In the genomic region with DNA sequence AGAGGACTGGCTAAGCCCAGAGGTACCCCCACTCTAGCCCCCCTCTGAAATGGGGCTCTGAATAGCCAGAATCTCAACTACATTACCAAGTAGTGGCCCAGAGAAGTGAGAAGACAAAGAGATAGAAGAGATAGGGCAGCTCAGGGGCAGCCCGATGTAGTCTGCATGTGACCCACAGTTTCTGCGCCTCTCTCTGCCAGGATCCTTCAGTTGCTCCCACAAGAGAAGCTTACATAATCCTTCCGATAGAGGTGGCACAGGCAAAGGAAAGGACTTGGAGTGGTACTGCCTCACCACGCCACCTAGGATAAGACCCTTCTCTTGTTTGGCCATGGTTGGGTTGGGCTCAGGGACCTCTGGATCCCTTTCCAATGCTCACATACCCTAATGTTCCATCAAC, we compare ENCODE assay signal across 25 cellular contexts. TPM values are rescaled to one million over a fixed set of nuclear protein-coding genes. Genes with fewer than 3 reads are reported as not detected.
DNase-seq lines count a peak whose midpoint lies in the region; ATAC-seq and TF ChIP-seq lines count a peak whose summit lies in the region.
"Had no signal": no experiment of that assay in that cellular context is flagged by ENCODE, and none has a peak within 500 bp of the region (broad histone marks: within the 10 kb centered on the region; RNA-seq: fewer than 3 reads in every experiment).

No MANE protein-coding gene starts in this region.

- H3K4me3 Mint-ChIP-seq in activated naive CD8-positive, alpha-beta T cell treated with anti-CD3 and anti-CD28 coated beads, Interleukin-2, amount 50 U/mL, for 24 hours = no peak overlapping the region
- H3K4me3 Mint-ChIP-seq: CD4-positive, alpha-beta memory T cell had no signal

- peak in 3 of 56 donors; percentile 5 to 21 (median 11) for TF ChIP-seq CTCF in dorsolateral prefrontal cortex (IDR thresholded peaks at IDR 0.05 in 54 of 56, conservative IDR thresholded peaks at IDR 0.05 in 2 of 56; ENCODE audit: low read depth in 1 of 56, partially characterized antibody in 56 of 56)

- no peak for ATAC-seq in right cardiac atrium
- ATAC-seq in activated naive CD8-positive, alpha-beta T cell treated with anti-CD3 and anti-CD28 coated beads, Interleukin-2, amount 50 U/mL, for 24 hours = no peak
- ATAC-seq in HG02840 (IDR thresholded peaks at IDR 0.05; ENCODE audit: low FRiP score, unreplicated experiment) = no peak
- ATAC-seq: A549, GM12878 had no signal

- no peaks in the 10 kb centered on the region for H3K9me3 Mint-ChIP-seq in activated naive CD8-positive, alpha-beta T cell treated with anti-CD3 and anti-CD28 coated beads, Interleukin-2, amount 50 U/mL, for 24 hours

- H3K36me3 Mint-ChIP-seq in activated naive CD8-positive, alpha-beta T cell treated with anti-CD3 and anti-CD28 coated beads, Interleukin-2, amount 50 U/mL, for 24 hours (ENCODE audit: low read depth) = no peaks in the 10 kb centered on the region
- H3K36me3 Mint-ChIP-seq: CD4-positive, alpha-beta memory T cell had no signal

- H3K27me3 ChIP-seq in right cardiac atrium (ENCODE audit: control insufficient read depth, insufficient read depth) (no peaks in the 10 kb centered on the region), dorsolateral prefrontal cortex (peaks cover 0 to 25% (median 0%) of the 10 kb centered on the region in 45 donors)

- 77% methylated on average over 4 of the region's 4 CpGs for WGBS in right cardiac atrium

- no peak for DNase-seq in right cardiac atrium
- DNase-seq in cardiac septum (ENCODE audit: low spot score) = no peak
- DNase-seq in dorsolateral prefrontal cortex = peak in 2 of 10 donors; percentile 41 to 54
- peak; percentile 67 for DNase-seq in pons (ENCODE audit: low spot score)
- DNase-seq in activated naive CD8-positive, alpha-beta T cell treated with anti-CD3 and anti-CD28 coated beads, Interleukin-2, amount 50 U/mL, for 24 hours = no peak
- no peak for DNase-seq in AG08395 (ENCODE audit: low spot score)
- DNase-seq: Caco-2; CD4-positive, alpha-beta memory T cell; DMS 273 treated with DMSO at 0.1 percent for 48 hours; DND-41; GOT3; HCEC 1CT; KG1; NCI-H1092 treated with DMSO at 0.1 percent for 48 hours; NCI-H1436 treated with DMSO at 0.1 percent for 48 hours; NCI-H2029 treated with DMSO at 0.1 percent for 48 hours; NCI-H2171; NCI-H345; NCI-H524; NCI-H774; NK-92 treated with Interleukin-12 subunit alpha and Interleukin-12 subunit beta, amount 100 ng/mL, for 24 hours had no signal

- no peak overlapping the region for H3K27ac Mint-ChIP-seq in activated naive CD8-positive, alpha-beta T cell treated with anti-CD3 and anti-CD28 coated beads, Interleukin-2, amount 50 U/mL, for 24 hours
- H3K27ac Mint-ChIP-seq: CD4-positive, alpha-beta memory T cell had no signal

- H3K4me1 ChIP-seq in right cardiac atrium (ENCODE audit: control insufficient read depth, insufficient read depth, low read length) = peaks cover 2% of the 10 kb centered on the region
- H3K4me1 ChIP-seq: Caco-2 had no signal

- H3K4me1 Mint-ChIP-seq in activated naive CD8-positive, alpha-beta T cell treated with anti-CD3 and anti-CD28 coated beads, Interleukin-2, amount 50 U/mL, for 24 hours = no peaks in the 10 kb centered on the region
- H3K4me1 Mint-ChIP-seq: CD4-positive, alpha-beta memory T cell had no signal

- peaks cover 6% of the 10 kb centered on the region for H3K27me3 Mint-ChIP-seq in activated naive CD8-positive, alpha-beta T cell treated with anti-CD3 and anti-CD28 coated beads, Interleukin-2, amount 50 U/mL, for 24 hours

- H3K9me3 ChIP-seq in right cardiac atrium (ENCODE audit: control insufficient read depth, low read length) = no peaks in the 10 kb centered on the region
- H3K9me3 ChIP-seq: Caco-2 had no signal

- peak overlapping the region; percentile 22 for H3K27ac ChIP-seq in right cardiac atrium (ENCODE audit: low read length)
- H3K27ac ChIP-seq in dorsolateral prefrontal cortex = peak overlapping the region; percentile 71 to 100 (median 96)
- H3K27ac ChIP-seq: A549, RWPE1 had no signal

- intact Hi-C loops in right cardiac atrium (cut with DNase I) (loop anchor here in 3 of 4 donors (10.0 kb wide), 1 partner anchor 79 kb away; no protein-coding TSS in a partner anchor), cardiac septum (cut with DNase I) (no loop called here), dorsolateral prefrontal cortex (cut with DNase I) (loop anchor here (10.0 kb wide), 4 partner anchors 89 to 191 kb away; no protein-coding TSS in a partner anchor)

- H3K4me3 ChIP-seq in right cardiac atrium (ENCODE audit: low read length) (no peak overlapping the region), dorsolateral prefrontal cortex (peak overlapping the region in 26 of 59 donors; percentile 3 to 52 (median 21))
- H3K4me3 ChIP-seq: A549, GM12878 had no signal

RNA-seq across cellular contexts. Expression of gene PDE1C, which starts 5.4 kb away (rescaled TPM):
- total RNA-seq in right cardiac atrium (10 to 100 TPM; 89.8 to 94.4 (median 91.7) TPM), cardiac septum (220 TPM), dorsolateral prefrontal cortex (100 to 1,000 TPM in 28 of 120 experiments, 10 to 100 TPM in 92; 32.4 to 247 (median 78.1) TPM)
- 23.2 TPM for polyA plus RNA-seq in right cardiac atrium
- total RNA-seq: Caco-2; CD4-positive, alpha-beta memory T cell had no signal
- polyA plus RNA-seq: CD4-positive, alpha-beta memory T cell had no signal
